In the genomic region with DNA sequence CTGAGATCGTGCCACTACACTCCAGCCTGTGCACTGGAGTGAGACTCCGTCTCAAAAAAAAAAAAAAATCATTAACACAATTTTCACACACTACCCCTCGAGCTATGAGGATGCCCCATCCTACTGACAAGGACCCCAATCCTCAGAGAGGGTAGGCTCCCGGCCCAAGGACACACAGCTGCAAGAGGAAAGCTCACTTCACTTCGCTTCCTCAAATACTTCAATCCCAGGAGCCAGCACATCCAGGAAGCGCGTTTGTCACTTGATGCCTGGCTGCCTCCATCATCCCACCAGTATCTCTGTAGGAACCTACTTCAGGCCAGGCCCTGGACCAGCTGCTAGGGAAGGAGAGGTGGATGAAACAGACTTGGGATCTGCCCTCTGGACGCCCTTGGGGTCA, we compare ENCODE assay signal across 12 cellular contexts.
"Had no signal": no experiment of that assay in that cellular context is flagged by ENCODE, and none has a peak within 500 bp of the region (broad histone marks: within the 10 kb centered on the region; RNA-seq: fewer than 3 reads in every experiment).

No MANE protein-coding gene starts in this region.

- H3K4me2 ChIP-seq: hepatocyte had no signal

- H3K27ac ChIP-seq: hepatocyte, WERI-Rb-1 had no signal

- ATAC-seq: effector memory CD8-positive, alpha-beta T cell had no signal

- H2AFZ ChIP-seq: hepatocyte had no signal

- H3K9me3 ChIP-seq: transverse colon had no signal

- H3K79me2 ChIP-seq: hepatocyte had no signal

- H3K27me3 ChIP-seq: hepatocyte, transverse colon had no signal

- DNase-seq: activated CD4-positive, alpha-beta T cell treated with anti-CD3 and anti-CD28 coated beads for 1 hour; activated CD8-positive, alpha-beta memory T cell treated with anti-CD3 and anti-CD28 coated beads for 24 hours; activated CD8-positive, alpha-beta memory T cell treated with anti-CD3 and anti-CD28 coated beads, Interleukin-2, amount 50 U/mL, for 48 hours; activated effector memory CD4-positive, alpha-beta T cell treated with Interleukin-2 at 50 U/mL for 16 hours; activated T-cell treated with anti-CD3 and anti-CD28 coated beads, Interleukin-2, amount 50 U/mL, for 48 hours; dermis blood vessel endothelial cell; effector memory CD8-positive, alpha-beta T cell; occipital lobe; retina; transverse colon; WERI-Rb-1 had no signal

- H3K4me3 ChIP-seq: hepatocyte, transverse colon had no signal
